ENCODE assay signal across 18 cellular contexts in genomic region chr22:35719212-35719869, GRCh38. TPM values are rescaled to one million over a fixed set of nuclear protein-coding genes. Genes with fewer than 3 reads are reported as not detected.
"Had no signal": no experiment of that assay in that cellular context is flagged by ENCODE, and none has a peak within 500 bp of the region (broad histone marks: within the 10 kb centered on the region; RNA-seq: fewer than 3 reads in every experiment).

No MANE protein-coding gene starts in this region.

- H3K4me3 ChIP-seq: thyroid gland, uterus had no signal

- H3K27ac ChIP-seq: neutrophil, thyroid gland, uterus had no signal

- H3K4me1 ChIP-seq: thyroid gland, uterus had no signal

- DNase-seq: activated CD4-positive, alpha-beta T cell treated with anti-CD3 and anti-CD28 coated beads, Interleukin-2, amount 10 ng/mL, durations not matched to agents 7 days and 5 days; activated CD4-positive, CD25-positive, alpha-beta regulatory T cell; activated effector memory CD4-positive, alpha-beta T cell treated with Interleukin-2 at 50 U/mL for 16 hours; erythroblast; glutamatergic neuron; left colon; mammary epithelial cell; naive thymus-derived CD8-positive, alpha-beta T cell; retina; small intestine; thyroid gland; uterus had no signal

- H3K4me1 Mint-ChIP-seq: activated CD4-positive, alpha-beta T cell treated with anti-CD3 and anti-CD28 coated beads, Interleukin-2, amount 10 ng/mL, durations not matched to agents 7 days and 5 days; activated naive CD4-positive, alpha-beta T cell treated with anti-CD3 and anti-CD28 coated beads, Interleukin-2, amount 50 U/mL, for 24 hours; central memory CD8-positive, alpha-beta T cell had no signal

- H3K27me3 ChIP-seq: neutrophil, thyroid gland, uterus had no signal

- ATAC-seq: left colon; naive thymus-derived CD8-positive, alpha-beta T cell had no signal

- H3K36me3 ChIP-seq: neutrophil, thyroid gland, uterus had no signal

- FAIRE-seq: small intestine, TTC549 had no signal

- H3K9me3 ChIP-seq: neutrophil, thyroid gland, uterus had no signal

- H3K27ac Mint-ChIP-seq: activated CD4-positive, alpha-beta T cell treated with anti-CD3 and anti-CD28 coated beads, Interleukin-2, amount 10 ng/mL, durations not matched to agents 7 days and 5 days; activated naive CD4-positive, alpha-beta T cell treated with anti-CD3 and anti-CD28 coated beads, Interleukin-2, amount 50 U/mL, for 24 hours; dendritic cell treated with granulocyte-macrophage colony-stimulating factor and Interleukin-4, amounts not matched to agents 40 ng/mL and 50 ng/mL, for 4 days; naive thymus-derived CD8-positive, alpha-beta T cell had no signal

- H3K36me3 Mint-ChIP-seq: activated naive CD4-positive, alpha-beta T cell treated with anti-CD3 and anti-CD28 coated beads, Interleukin-2, amount 50 U/mL, for 24 hours; naive thymus-derived CD8-positive, alpha-beta T cell had no signal

- H3K9me3 Mint-ChIP-seq: activated CD4-positive, alpha-beta T cell treated with anti-CD3 and anti-CD28 coated beads, Interleukin-2, amount 10 ng/mL, durations not matched to agents 7 days and 5 days; activated naive CD4-positive, alpha-beta T cell treated with anti-CD3 and anti-CD28 coated beads, Interleukin-2, amount 50 U/mL, for 24 hours; central memory CD8-positive, alpha-beta T cell; dendritic cell treated with granulocyte-macrophage colony-stimulating factor and Interleukin-4, amounts not matched to agents 40 ng/mL and 50 ng/mL, for 4 days had no signal

- H3K27me3 Mint-ChIP-seq: activated CD4-positive, alpha-beta T cell treated with anti-CD3 and anti-CD28 coated beads, Interleukin-2, amount 10 ng/mL, durations not matched to agents 7 days and 5 days had no signal

- H3K4me3 Mint-ChIP-seq: activated CD4-positive, alpha-beta T cell treated with anti-CD3 and anti-CD28 coated beads, Interleukin-2, amount 10 ng/mL, durations not matched to agents 7 days and 5 days; activated naive CD4-positive, alpha-beta T cell treated with anti-CD3 and anti-CD28 coated beads, Interleukin-2, amount 50 U/mL, for 24 hours; central memory CD8-positive, alpha-beta T cell; dendritic cell treated with granulocyte-macrophage colony-stimulating factor and Interleukin-4, amounts not matched to agents 40 ng/mL and 50 ng/mL, for 4 days; naive thymus-derived CD8-positive, alpha-beta T cell had no signal

RNA-seq across cellular contexts. Expression of gene APOL5, which starts 1.7 kb away (rescaled TPM):
- total RNA-seq: activated CD4-positive, alpha-beta T cell treated with anti-CD3 and anti-CD28 coated beads, Interleukin-2, amount 10 ng/mL, durations not matched to agents 7 days and 5 days; left colon; mammary epithelial cell; mononuclear cell; naive thymus-derived CD8-positive, alpha-beta T cell; thyroid gland; uterus had no signal
- polyA plus RNA-seq: mammary epithelial cell; naive thymus-derived CD8-positive, alpha-beta T cell; small intestine had no signal
